ENCODE assay signal across 14 cellular contexts in the genomic region with DNA sequence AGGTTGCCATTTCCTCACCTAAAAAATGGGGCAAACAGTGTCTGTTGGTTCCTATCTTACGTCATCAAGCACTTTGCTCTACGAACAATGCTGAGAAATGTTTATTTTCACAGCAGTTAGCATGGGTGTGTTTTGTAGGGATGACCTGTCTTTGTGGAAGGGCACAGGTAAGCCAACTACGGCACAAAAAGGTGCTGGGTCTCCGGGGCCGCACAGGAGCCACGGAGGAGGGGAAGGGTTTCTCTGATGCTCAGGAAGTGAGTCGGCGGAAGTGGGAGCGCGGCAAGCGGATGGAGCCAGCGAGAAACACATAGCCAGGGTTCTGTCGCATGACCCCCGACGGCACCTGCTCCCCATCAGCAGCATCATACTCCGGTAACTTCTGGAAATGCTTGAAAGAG.
A peak's percentile ranks its signal among the peaks of the same experiment; 100 is the strongest.
DNase-seq lines count a peak whose midpoint lies in the region; ATAC-seq and TF ChIP-seq lines count a peak whose summit lies in the region.
"Had no signal": no experiment of that assay in that cellular context is flagged by ENCODE, and none has a peak within 500 bp of the region (broad histone marks: within the 10 kb centered on the region; RNA-seq: fewer than 3 reads in every experiment).

No MANE protein-coding gene starts in this region.

- no peak overlapping the region for H2BK20ac ChIP-seq in IMR-90 (ENCODE audit: low read depth, low read length)

- H4K91ac ChIP-seq in IMR-90 (ENCODE audit: insufficient read depth, low read depth, low read length), result no peak overlapping the region

- 53% methylated on average over 4 of the region's 16 CpGs; no CpG with 5 or more reads in 1 of the 2 experiments for WGBS in IMR-90 (ENCODE audit: extremely low coverage in 2 of 2, insufficient read length in 1 of 2), 2 experiments

- no peaks in the 10 kb centered on the region for H3F3A ChIP-seq in SU-DHL-6 (ENCODE audit: insufficient read depth)

- CTCF ChIA-PET in activated CD4-positive, alpha-beta T cell treated with anti-CD3 and anti-CD28 coated beads, Interleukin-2, amount 10 ng/mL, durations not matched to agents 7 days and 5 days (lab: Charles Lee), result no interaction called here
- CTCF ChIA-PET in IMR-90 (lab: Yijun Ruan, JAX), result no interaction called here

- no peak overlapping the region for H3K9ac ChIP-seq in IMR-90 (ENCODE audit: low read depth, low read length)
- H3K9ac ChIP-seq in SU-DHL-6 (ENCODE audit: low read length), result peak overlapping the region; percentile 69

- TF ChIP-seq RAD21 in IMR-90 (IDR thresholded peaks at IDR 0.05; ENCODE audit: low read length), result no peak

- no peak for DNase-seq in activated CD4-positive, alpha-beta T cell treated with anti-CD3 and anti-CD28 coated beads, Interleukin-2, amount 10 ng/mL, durations not matched to agents 24 days and 14 days
- DNase-seq in activated CD4-positive, alpha-beta T cell treated with anti-CD3 and anti-CD28 coated beads, Interleukin-2, amount 10 ng/mL, durations not matched to agents 7 days and 5 days, result no peak
- DNase-seq in IMR-90, result no peak
- DNase-seq in memory B cell (ENCODE audit: low spot score in 2 of 2), result no peak
- no peak for DNase-seq in coronary artery (ENCODE audit: low spot score)
- DNase-seq: activated effector memory CD4-positive, alpha-beta T cell treated with anti-CD3 and anti-CD28 coated beads, Interleukin-2, amount 50 U/mL, for 16 hours; gastrocnemius medialis; left ventricle myocardium superior; ovary had no signal

- H2BK15ac ChIP-seq in IMR-90 (ENCODE audit: low read depth, low read length), result no peak overlapping the region

- no TSS peak for BruUV-seq in IMR-90 (replicated peaks; lab: Mats Ljungman, UMichigan)

- no peak overlapping the region for H3K14ac ChIP-seq in IMR-90 (replicated peaks; ENCODE audit: low read depth, low read length)

- H3K27ac Mint-ChIP-seq in activated CD4-positive, alpha-beta T cell treated with anti-CD3 and anti-CD28 coated beads, Interleukin-2, amount 10 ng/mL, durations not matched to agents 24 days and 14 days, result no peak overlapping the region
- H3K27ac Mint-ChIP-seq in activated CD4-positive, alpha-beta T cell treated with anti-CD3 and anti-CD28 coated beads, Interleukin-2, amount 10 ng/mL, durations not matched to agents 7 days and 5 days, result no peak overlapping the region
- no peak overlapping the region for H3K27ac Mint-ChIP-seq in memory B cell
- H3K27ac Mint-ChIP-seq: dendritic cell treated with granulocyte-macrophage colony-stimulating factor and Interleukin-4, amounts not matched to agents 40 ng/mL and 50 ng/mL, for 4 days had no signal

- H2AFZ ChIP-seq in IMR-90 (replicated peaks; ENCODE audit: low read length, poor library complexity), result peak overlapping the region; percentile 15
- H2AFZ ChIP-seq in SU-DHL-6 (ENCODE audit: low read depth, low read length, severe bottlenecking), result peak overlapping the region; percentile 21

- peaks cover 37% of the 10 kb centered on the region for H3K79me2 ChIP-seq in SU-DHL-6 (ENCODE audit: insufficient read depth, low read length)

- H2AK9ac ChIP-seq in IMR-90 (replicated peaks; ENCODE audit: low read depth, low read length, poor library complexity), result no peak overlapping the region

- H3K9me3 ChIP-seq in IMR-90 (ENCODE audit: control insufficient read depth, insufficient read depth, low read length), result no peaks in the 10 kb centered on the region
- H3K9me3 ChIP-seq in SU-DHL-6 (ENCODE audit: insufficient read depth, low read length), result no peaks in the 10 kb centered on the region
- H3K9me3 ChIP-seq: gastrocnemius medialis, ovary had no signal

- H2BK120ac ChIP-seq in IMR-90 (ENCODE audit: low read depth, low read length), result no peak overlapping the region

- H2BK5ac ChIP-seq in IMR-90 (ENCODE audit: low read depth, low read length, poor library complexity, severe bottlenecking), result no peak overlapping the region

- intact Hi-C loops in activated CD4-positive, alpha-beta T cell treated with anti-CD3 and anti-CD28 coated beads, Interleukin-2, amount 10 ng/mL, durations not matched to agents 24 days and 14 days (cut with micrococcal nuclease), result no loop called here
- intact Hi-C loops in IMR-90 (cut with micrococcal nuclease), result no loop called here

- H3K27me3 Mint-ChIP-seq in activated CD4-positive, alpha-beta T cell treated with anti-CD3 and anti-CD28 coated beads, Interleukin-2, amount 10 ng/mL, durations not matched to agents 24 days and 14 days, result peaks cover 4% of the 10 kb centered on the region
- H3K27me3 Mint-ChIP-seq in activated CD4-positive, alpha-beta T cell treated with anti-CD3 and anti-CD28 coated beads, Interleukin-2, amount 10 ng/mL, durations not matched to agents 7 days and 5 days, result peaks cover 5% of the 10 kb centered on the region
- H3K27me3 Mint-ChIP-seq in memory B cell, result peaks cover 14% of the 10 kb centered on the region

- H3K9me1 ChIP-seq in IMR-90 (ENCODE audit: insufficient read depth, low read length), result no peaks in the 10 kb centered on the region

- no peak for TF ChIP-seq POLR2A in IMR-90 (IDR thresholded peaks at IDR 0.05; ENCODE audit: low read depth, low read length)

- H3K4me1 ChIP-seq in IMR-90 (ENCODE audit: control insufficient read depth, insufficient read depth, low read length), result no peaks in the 10 kb centered on the region
- H3K4me1 ChIP-seq: gastrocnemius medialis, suprapubic skin had no signal

- H3K56ac ChIP-seq in IMR-90 (ENCODE audit: extremely low read depth, insufficient read depth, low read length), result no peak overlapping the region

- in situ Hi-C loops in IMR-90 (cut with MboI; ENCODE audit: low sequenced_read_pairs), result no loop called here

- no peak overlapping the region for H3K4ac ChIP-seq in IMR-90 (ENCODE audit: low read depth, low read length)

- no peaks in the 10 kb centered on the region for H3K79me1 ChIP-seq in IMR-90 (ENCODE audit: low read depth in 1 of 2, low read length in 2 of 2)

- no peak for TF ChIP-seq CTCF in IMR-90 (conservative IDR thresholded peaks at IDR 0.05; ENCODE audit: low read depth, low read length)
- no peak for TF ChIP-seq CTCF in SU-DHL-6 (IDR thresholded peaks at IDR 0.05; ENCODE audit: insufficient read depth, low read length, poor library complexity, severe bottlenecking)
- no peak for TF ChIP-seq CTCF in coronary artery (IDR thresholded peaks at IDR 0.05)

- H4K8ac ChIP-seq in IMR-90 (ENCODE audit: low read depth in 2 of 2, low read length in 2 of 2), result no peak overlapping the region

- H4K5ac ChIP-seq in IMR-90 (ENCODE audit: low read depth, low read length), result no peak overlapping the region

- dilution Hi-C loops in IMR-90 (cut with HindIII; ENCODE audit: low sequenced_read_pairs, unreplicated experiment), result no loop called here

- no peak overlapping the region for H3K18ac ChIP-seq in IMR-90 (ENCODE audit: low read depth, low read length)

- POLR2A ChIA-PET in activated CD4-positive, alpha-beta T cell treated with anti-CD3 and anti-CD28 coated beads, Interleukin-2, amount 10 ng/mL, durations not matched to agents 7 days and 5 days (lab: Charles Lee), result no interaction called here
- POLR2A ChIA-PET in IMR-90 (lab: Charles Lee; ENCODE audit: unreplicated experiment), result no interaction called here

- no peak overlapping the region for H3K4me2 ChIP-seq in IMR-90 (ENCODE audit: low read depth, low read length)
- H3K4me2 ChIP-seq in SU-DHL-6 (ENCODE audit: low read depth, low read length, poor library complexity, severe bottlenecking), result peak overlapping the region; percentile 58

- H3K23ac ChIP-seq in IMR-90 (ENCODE audit: low read depth, low read length), result no peak overlapping the region

- no peaks in the 10 kb centered on the region for H3K27me3 ChIP-seq in IMR-90 (ENCODE audit: control insufficient read depth, insufficient read depth, low read length)
- no peaks in the 10 kb centered on the region for H3K27me3 ChIP-seq in SU-DHL-6 (ENCODE audit: low read length)
- H3K27me3 ChIP-seq: gastrocnemius medialis, ovary had no signal

- peak overlapping the region; percentile 28 for H3K4me3 Mint-ChIP-seq in activated CD4-positive, alpha-beta T cell treated with anti-CD3 and anti-CD28 coated beads, Interleukin-2, amount 10 ng/mL, durations not matched to agents 24 days and 14 days
- H3K4me3 Mint-ChIP-seq in activated CD4-positive, alpha-beta T cell treated with anti-CD3 and anti-CD28 coated beads, Interleukin-2, amount 10 ng/mL, durations not matched to agents 7 days and 5 days, result no peak overlapping the region
- peak overlapping the region; percentile 60 for H3K4me3 Mint-ChIP-seq in memory B cell
- H3K4me3 Mint-ChIP-seq: dendritic cell treated with granulocyte-macrophage colony-stimulating factor and Interleukin-4, amounts not matched to agents 40 ng/mL and 50 ng/mL, for 4 days had no signal

- H3K36me3 Mint-ChIP-seq in activated CD4-positive, alpha-beta T cell treated with anti-CD3 and anti-CD28 coated beads, Interleukin-2, amount 10 ng/mL, durations not matched to agents 24 days and 14 days (ENCODE audit: low read depth), result no peaks in the 10 kb centered on the region
- H3K36me3 Mint-ChIP-seq in activated CD4-positive, alpha-beta T cell treated with anti-CD3 and anti-CD28 coated beads, Interleukin-2, amount 10 ng/mL, durations not matched to agents 7 days and 5 days (ENCODE audit: low read depth), result no peaks in the 10 kb centered on the region
- H3K36me3 Mint-ChIP-seq in memory B cell, result peaks cover 6% of the 10 kb centered on the region

- no peak overlapping the region for H3K27ac ChIP-seq in IMR-90 (ENCODE audit: insufficient read depth, low read length)
- peak overlapping the region; percentile 47 for H3K27ac ChIP-seq in SU-DHL-6 (ENCODE audit: low read depth, low read length)
- H3K27ac ChIP-seq in coronary artery, result no peak overlapping the region
- H3K27ac ChIP-seq: gastrocnemius medialis, ovary, suprapubic skin had no signal

- H2AK5ac ChIP-seq in IMR-90 (ENCODE audit: low read depth, low read length), result no peak overlapping the region

- no peak for ATAC-seq in IMR-90 (ENCODE audit: low read depth)
- ATAC-seq in memory B cell (ENCODE audit: low read depth), result no peak
- no peak for ATAC-seq in GM19023 (IDR thresholded peaks at IDR 0.05; ENCODE audit: unreplicated experiment)
- ATAC-seq in GM21576 (IDR thresholded peaks at IDR 0.05; ENCODE audit: unreplicated experiment), result no peak
- ATAC-seq: gastrocnemius medialis, left ventricle myocardium superior had no signal

- H3K4me3 ChIP-seq in IMR-90 (ENCODE audit: insufficient read depth, low read depth, low read length) (no peak overlapping the region), SU-DHL-6 (ENCODE audit: insufficient read depth, low read length, poor library complexity, severe bottlenecking) (peak overlapping the region; percentile 65), coronary artery (no peak overlapping the region)
- H3K4me3 ChIP-seq: gastrocnemius medialis, ovary, suprapubic skin had no signal

- H3K9me2 ChIP-seq in SU-DHL-6 (replicated peaks; ENCODE audit: insufficient read depth, low read length), result no peaks in the 10 kb centered on the region

- H3K36me3 ChIP-seq in IMR-90 (ENCODE audit: control insufficient read depth, insufficient read depth, low read length), result no peaks in the 10 kb centered on the region
- H3K36me3 ChIP-seq in SU-DHL-6 (ENCODE audit: low read length), result no peaks in the 10 kb centered on the region
- H3K36me3 ChIP-seq: gastrocnemius medialis, ovary, suprapubic skin had no signal

- no peaks in the 10 kb centered on the region for H3K4me1 Mint-ChIP-seq in activated CD4-positive, alpha-beta T cell treated with anti-CD3 and anti-CD28 coated beads, Interleukin-2, amount 10 ng/mL, durations not matched to agents 24 days and 14 days
- H3K4me1 Mint-ChIP-seq in activated CD4-positive, alpha-beta T cell treated with anti-CD3 and anti-CD28 coated beads, Interleukin-2, amount 10 ng/mL, durations not matched to agents 7 days and 5 days, result no peaks in the 10 kb centered on the region
- H3K4me1 Mint-ChIP-seq in memory B cell, result peaks cover 9% of the 10 kb centered on the region

- H4K20me1 ChIP-seq in IMR-90 (ENCODE audit: insufficient read depth, low read length) (no peaks in the 10 kb centered on the region), SU-DHL-6 (ENCODE audit: low read depth, low read length) (no peaks in the 10 kb centered on the region)

- H3K9me3 Mint-ChIP-seq in activated CD4-positive, alpha-beta T cell treated with anti-CD3 and anti-CD28 coated beads, Interleukin-2, amount 10 ng/mL, durations not matched to agents 24 days and 14 days, result no peaks in the 10 kb centered on the region
- no peaks in the 10 kb centered on the region for H3K9me3 Mint-ChIP-seq in activated CD4-positive, alpha-beta T cell treated with anti-CD3 and anti-CD28 coated beads, Interleukin-2, amount 10 ng/mL, durations not matched to agents 7 days and 5 days
- peaks cover 9% of the 10 kb centered on the region for H3K9me3 Mint-ChIP-seq in memory B cell
- H3K9me3 Mint-ChIP-seq: dendritic cell treated with granulocyte-macrophage colony-stimulating factor and Interleukin-4, amounts not matched to agents 40 ng/mL and 50 ng/mL, for 4 days had no signal
